Comparison of ENCODE assay signal across 15 cellular contexts in genomic region chr11:115712296-115712695, GRCh38.
DNase-seq lines count a peak whose midpoint lies in the region; ATAC-seq lines count a peak whose summit lies in the region.
"Had no signal": no experiment of that assay in that cellular context is flagged by ENCODE, and none has a peak within 500 bp of the region (broad histone marks: within the 10 kb centered on the region; RNA-seq: fewer than 3 reads in every experiment).

No MANE protein-coding gene starts in this region.

- no peak for ATAC-seq in HG03432 (IDR thresholded peaks at IDR 0.05; ENCODE audit: unreplicated experiment)
- no peak for ATAC-seq in GM18502 (IDR thresholded peaks at IDR 0.05; ENCODE audit: poor library complexity, unreplicated experiment)
- ATAC-seq in aorta (ENCODE audit: low FRiP score), result no peak
- ATAC-seq: CD8-positive, alpha-beta T cell had no signal

- intact Hi-C loops in aorta (cut with DNase I), result no loop called here

- DNase-seq in Ammon's horn (ENCODE audit: low spot score) (peak; percentile 38), foreskin melanocyte (peak; percentile 93), midbrain (lab: John Stamatoyannopoulos, UW) (peak; percentile 49), superior temporal gyrus (ENCODE audit: extremely low spot score) (peak; percentile 68), aorta (no peak)
- DNase-seq: 8988T; Caco-2; CD8-positive, alpha-beta T cell; DMS153; DMS79; GDM1; H9 had no signal

- no peaks in the 10 kb centered on the region for H3K9me3 ChIP-seq in aorta (ENCODE audit: control insufficient read depth, low read length)
- H3K9me3 ChIP-seq: BLaER1 treated with 17β-estradiol and CSF1 and Interleukin-3, amounts not matched to agents 10 nM and 100 nM; Caco-2 had no signal

- H3K4me1 ChIP-seq in aorta (ENCODE audit: control insufficient read depth in 1 of 2, insufficient read depth in 2 of 2, low read length in 2 of 2), result no peaks in the 10 kb centered on the region

- no peaks in the 10 kb centered on the region for H3K36me3 ChIP-seq in aorta (ENCODE audit: control insufficient read depth in 1 of 2, insufficient read depth in 2 of 2, low read length in 1 of 2)
- H3K36me3 ChIP-seq: BLaER1 treated with 17β-estradiol and CSF1 and Interleukin-3, amounts not matched to agents 10 nM and 100 nM had no signal

- H3K4me3 ChIP-seq in aorta (ENCODE audit: low read length in 2 of 2), result no peak overlapping the region
- H3K4me3 ChIP-seq: BLaER1 treated with 17β-estradiol and CSF1 and Interleukin-3, amounts not matched to agents 10 nM and 100 nM had no signal

- H3K27ac ChIP-seq in aorta (ENCODE audit: low read depth in 1 of 2, low read length in 2 of 2), result no peak overlapping the region
- H3K27ac ChIP-seq: BLaER1 treated with 17β-estradiol and CSF1 and Interleukin-3, amounts not matched to agents 10 nM and 100 nM had no signal

- no peaks in the 10 kb centered on the region for H3K27me3 ChIP-seq in aorta (ENCODE audit: control insufficient read depth in 1 of 2, insufficient read depth in 2 of 2, low read length in 1 of 2)
- H3K27me3 ChIP-seq: BLaER1 treated with 17β-estradiol and CSF1 and Interleukin-3, amounts not matched to agents 10 nM and 100 nM had no signal

Comparison
In these comparisons a context has a peak if more than half of its experiments do, and no peak if none do; other contexts are left out.
1. DNase-seq: peak in Ammon's horn (single experiment), foreskin melanocyte (single experiment), midbrain (single experiment) and superior temporal gyrus (single experiment); none in aorta (0 of 2).